In the genomic region with DNA sequence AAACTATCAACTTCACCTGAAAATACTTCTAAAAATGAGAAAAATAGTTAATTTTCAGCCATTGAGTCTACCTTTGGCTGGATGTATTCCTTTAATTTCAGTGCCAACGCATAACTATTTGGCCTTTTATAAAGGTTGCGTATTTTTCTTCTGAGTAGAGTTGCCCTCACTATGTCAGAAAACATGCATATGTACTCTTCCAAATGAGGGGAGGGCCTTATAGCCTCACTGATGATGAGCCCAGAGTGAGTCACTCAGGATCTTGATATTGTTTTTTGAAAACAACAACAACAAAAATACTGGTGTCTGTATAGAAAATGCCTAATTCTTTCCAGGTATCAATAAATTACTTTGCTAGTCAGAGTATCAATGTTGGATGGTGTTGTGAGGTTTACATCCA, we compare ENCODE assay signal across 26 cellular contexts.
A peak's percentile ranks its signal among the peaks of the same experiment; 100 is the strongest.
DNase-seq lines count a peak whose midpoint lies in the region; ATAC-seq lines count a peak whose summit lies in the region.
"Had no signal": no experiment of that assay in that cellular context is flagged by ENCODE, and none has a peak within 500 bp of the region (broad histone marks: within the 10 kb centered on the region; RNA-seq: fewer than 3 reads in every experiment).

No MANE protein-coding gene starts in this region.

- no peak overlapping the region for H3K4me3 ChIP-seq in ACC112 (ENCODE audit: low read depth, low read length)
- H3K4me3 ChIP-seq: colonic mucosa, heart right ventricle, K562, skin epidermis, testis had no signal

- in situ Hi-C loops in KBM-7 (cut with MboI; ENCODE audit: low pct_unique_long_range_greater_than_20kb, low sequenced_read_pairs), result no loop called here

- H3K27ac ChIP-seq in ACC112 (ENCODE audit: low read depth, low read length), result peak overlapping the region; percentile 80
- H3K27ac ChIP-seq: colonic mucosa, heart right ventricle, skin epidermis, testis had no signal

- H3K36me3 ChIP-seq in ACC112 (ENCODE audit: insufficient read depth, low read length), result no peaks in the 10 kb centered on the region
- H3K36me3 ChIP-seq: colonic mucosa, heart right ventricle had no signal

- H2AFZ ChIP-seq in ACC112 (ENCODE audit: low read length, unreplicated experiment), result peak overlapping the region; percentile 94

- H3K4me1 ChIP-seq in ACC112 (ENCODE audit: control insufficient read depth, insufficient read depth, low read length, unreplicated experiment), result peaks cover 38% of the 10 kb centered on the region
- H3K4me1 ChIP-seq: colonic mucosa, heart right ventricle, testis had no signal

- ATAC-seq in HG03025 (IDR thresholded peaks at IDR 0.05; ENCODE audit: low FRiP score, unreplicated experiment), result no peak
- ATAC-seq: activated CD8-positive, alpha-beta T cell treated with anti-CD3 and anti-CD28 coated beads, Interleukin-2, amount 10 ng/mL, durations not matched to agents 7 days and 5 days; activated T-helper 17 cell treated with anti-CD3 and anti-CD28 coated beads, Interleukin-2, amount 50 U/mL, for 72 hours; effector memory CD8-positive, alpha-beta T cell; K562; naive thymus-derived CD4-positive, alpha-beta T cell had no signal

- H3K27me3 ChIP-seq in ACC112 (ENCODE audit: insufficient read depth, low read length), result no peaks in the 10 kb centered on the region
- H3K27me3 ChIP-seq: colonic mucosa, testis had no signal

- DNase-seq in LHCN-M2 (ENCODE audit: low read depth) (peak; percentile 28), astrocyte of the hippocampus (ENCODE audit: low read depth, low spot score) (peak; percentile 32), iris pigment epithelial cell (ENCODE audit: low read depth) (peak; percentile 82), NK-92 (lab: John Stamatoyannopoulos, UW; ENCODE audit: unreplicated experiment) (no peak), KBM-7 (no peak), NCI-H1436 (lab: John Stamatoyannopoulos, UW) (no peak)
- DNase-seq: activated CD8-positive, alpha-beta T cell treated with anti-CD3 and anti-CD28 coated beads, Interleukin-2, amount 10 ng/mL, durations not matched to agents 7 days and 5 days; activated naive CD4-positive, alpha-beta T cell treated with anti-CD3 and anti-CD28 coated beads, Interleukin-2, amount 10 ng/mL, durations not matched to agents 7 days and 5 days; amniotic stem cell; colonic mucosa; effector memory CD8-positive, alpha-beta T cell; GF-D8; heart right ventricle; naive thymus-derived CD4-positive, alpha-beta T cell; NCI-H2029 treated with DMSO at 0.1 percent for 48 hours; NCI-H2227 treated with DMSO at 0.1 percent for 48 hours; NCI-H526 treated with DMSO at 0.1 percent for 48 hours; nucleus accumbens; SHP77; stimulated activated naive CD4-positive, alpha-beta T cell treated with Interleukin-2 at 50 U/mL for 16 hours; testis had no signal

- H3K79me2 ChIP-seq in ACC112 (ENCODE audit: control insufficient read depth, insufficient read depth, low read length, unreplicated experiment), result no peaks in the 10 kb centered on the region

Comparison
In these comparisons a context has a peak if more than half of its experiments do, and no peak if none do; other contexts are left out.
1. DNase-seq: peak in LHCN-M2 (single experiment), astrocyte of the hippocampus (single experiment) and iris pigment epithelial cell (single experiment); none in NK-92 (single experiment), KBM-7 (single experiment) and NCI-H1436 (single experiment).